Comparison of ENCODE assay signal across 1 cellular context in the genomic region with DNA sequence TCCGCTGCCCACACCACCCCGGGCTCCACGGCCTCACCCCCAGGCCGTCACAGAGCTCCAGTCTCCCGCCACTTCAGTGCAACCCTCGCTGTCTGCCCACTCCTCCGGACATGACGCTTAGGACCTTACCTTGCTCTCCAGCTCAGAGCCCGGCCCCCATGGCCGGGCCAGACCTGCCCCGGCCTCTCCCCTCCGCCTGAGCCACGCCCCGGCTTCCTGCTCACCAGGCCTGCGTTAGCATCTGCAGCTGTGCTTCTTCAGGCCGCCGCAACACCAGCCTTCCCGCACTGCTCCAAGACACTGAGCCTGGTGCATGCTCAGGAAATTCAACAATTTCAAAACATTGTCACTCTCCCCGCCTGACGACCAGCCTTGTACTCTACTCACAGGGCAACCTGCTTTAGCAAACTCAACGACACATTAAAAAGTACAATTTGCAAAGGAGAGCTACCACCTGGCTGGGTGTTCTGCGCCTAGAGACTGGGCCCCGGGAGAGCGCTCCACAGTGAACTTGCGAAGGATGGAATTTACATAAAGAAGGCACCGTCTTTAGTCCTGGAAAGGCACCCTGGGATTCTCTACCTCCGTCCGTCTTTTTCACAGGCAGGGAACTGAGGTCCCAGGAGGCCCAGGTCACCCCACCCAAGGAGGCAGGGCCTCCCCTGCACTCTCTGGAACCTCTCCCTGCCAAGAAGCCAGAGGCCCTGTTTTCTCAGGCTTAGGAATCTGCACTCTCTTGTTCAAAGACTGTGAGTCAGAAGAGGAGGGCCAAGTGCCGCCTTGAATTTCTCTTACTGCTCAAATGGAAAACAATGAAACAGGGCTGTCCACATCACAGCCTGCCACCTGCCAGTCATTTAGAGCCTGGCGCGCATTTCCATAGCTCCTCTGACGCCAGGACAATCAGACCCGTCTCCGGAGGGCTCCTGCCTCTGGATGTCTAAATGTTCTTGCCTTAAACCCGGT.
A peak's percentile ranks its signal among the peaks of the same experiment; 100 is the strongest.
TF ChIP-seq lines count a peak whose summit lies in the region.

No MANE protein-coding gene starts in this region.

TF ChIP-seq in H1, 55 proteins besides CTCF, POLR2A, EP300 and RAD21:
- TF ChIP-seq KDM5A (IDR thresholded peaks at IDR 0.05; ENCODE audit: low read length) = no peak
- no peak for TF ChIP-seq EGR1 (IDR thresholded peaks at IDR 0.05; ENCODE audit: borderline replicate concordance, low read depth, low read length)
- TF ChIP-seq POLR2AphosphoS5 (IDR thresholded peaks at IDR 0.05; ENCODE audit: low read depth, low read length) = no peak
- TF ChIP-seq RFX5 (IDR thresholded peaks at IDR 0.05; ENCODE audit: borderline replicate concordance, low read depth, low read length) = no peak
- TF ChIP-seq SUZ12 (IDR thresholded peaks at IDR 0.05; ENCODE audit: low read length) = no peak
- TF ChIP-seq, protein P1, sequence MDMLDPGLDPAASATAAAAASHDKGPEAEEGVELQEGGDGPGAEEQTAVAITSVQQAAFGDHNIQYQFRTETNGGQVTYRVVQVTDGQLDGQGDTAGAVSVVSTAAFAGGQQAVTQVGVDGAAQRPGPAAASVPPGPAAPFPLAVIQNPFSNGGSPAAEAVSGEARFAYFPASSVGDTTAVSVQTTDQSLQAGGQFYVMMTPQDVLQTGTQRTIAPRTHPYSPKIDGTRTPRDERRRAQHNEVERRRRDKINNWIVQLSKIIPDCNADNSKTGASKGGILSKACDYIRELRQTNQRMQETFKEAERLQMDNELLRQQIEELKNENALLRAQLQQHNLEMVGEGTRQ (IDR thresholded peaks at IDR 0.05; ENCODE audit: low read length) = no peak
- TF ChIP-seq HDAC6 (IDR thresholded peaks at IDR 0.05; ENCODE audit: low read depth, low read length) = no peak
- TF ChIP-seq GTF2F1 (IDR thresholded peaks at IDR 0.05; ENCODE audit: borderline replicate concordance, low read depth, low read length) = no peak
- TF ChIP-seq KDM1A (IDR thresholded peaks at IDR 0.05; ENCODE audit: borderline replicate concordance, low read length) = no peak
- 0 out of 2 replicates have a peak, but pooled peaks have one; percentile 7 for TF ChIP-seq CREB1 (IDR thresholded peaks at IDR 0.05)
- TF ChIP-seq ASH2L (IDR thresholded peaks at IDR 0.05; ENCODE audit: low read length) = peak; percentile 52
- 0 out of 2 replicates have a peak, but pooled peaks have one; percentile 29 for TF ChIP-seq TAF1 (IDR thresholded peaks at IDR 0.05; ENCODE audit: low read depth, low read length)
- TF ChIP-seq SAP30 (IDR thresholded peaks at IDR 0.05; ENCODE audit: insufficient read depth, insufficient replicate concordance, low read length) = no peak
- TF ChIP-seq TEAD4 (IDR thresholded peaks at IDR 0.05; ENCODE audit: low read depth, low read length) = no peak
- TF ChIP-seq BRCA1 (IDR thresholded peaks at IDR 0.05; ENCODE audit: low read depth, low read length) = no peak
- peak; percentile 46; the same call in 1 of the 2 replicates for TF ChIP-seq TBP (IDR thresholded peaks at IDR 0.05; ENCODE audit: low read depth, low read length)
- TF ChIP-seq, protein P2, sequence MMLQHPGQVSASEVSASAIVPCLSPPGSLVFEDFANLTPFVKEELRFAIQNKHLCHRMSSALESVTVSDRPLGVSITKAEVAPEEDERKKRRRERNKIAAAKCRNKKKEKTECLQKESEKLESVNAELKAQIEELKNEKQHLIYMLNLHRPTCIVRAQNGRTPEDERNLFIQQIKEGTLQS (IDR thresholded peaks at IDR 0.05; ENCODE audit: insufficient read depth, low read depth, low read length) = no peak
- TF ChIP-seq, protein P3, sequence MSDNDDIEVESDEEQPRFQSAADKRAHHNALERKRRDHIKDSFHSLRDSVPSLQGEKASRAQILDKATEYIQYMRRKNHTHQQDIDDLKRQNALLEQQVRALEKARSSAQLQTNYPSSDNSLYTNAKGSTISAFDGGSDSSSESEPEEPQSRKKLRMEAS (IDR thresholded peaks at IDR 0.05) = no peak
- peak in 1 of 2 experiments; percentile 51; a peak in 1 of 4 replicates for TF ChIP-seq SIN3A (conservative IDR thresholded peaks at IDR 0.05 in 1 of 2, IDR thresholded peaks at IDR 0.05 in 1 of 2; ENCODE audit: low read depth in 1 of 2, low read length in 2 of 2)
